Comparison of ENCODE assay signal across 10 cellular contexts in genomic region chr10:70354566-70355233, GRCh38. TPM values are rescaled to one million over a fixed set of nuclear protein-coding genes. Genes with fewer than 3 reads are reported as not detected.
DNase-seq lines count a peak whose midpoint lies in the region; ATAC-seq and TF ChIP-seq lines count a peak whose summit lies in the region.
"Had no signal": no experiment of that assay in that cellular context is flagged by ENCODE, and none has a peak within 500 bp of the region (broad histone marks: within the 10 kb centered on the region; RNA-seq: fewer than 3 reads in every experiment).

No MANE protein-coding gene starts in this region.

- peaks cover 28% of the 10 kb centered on the region for H3K4me1 Mint-ChIP-seq in activated T-cell treated with anti-CD3 and anti-CD28 coated beads, Interleukin-2, amount 50 U/mL, for 24 hours (ENCODE audit: low read depth)
- H3K4me1 Mint-ChIP-seq in activated T-cell treated with anti-CD3 and anti-CD28 coated beads, Interleukin-2, amount 50 U/mL, for 4 hours (ENCODE audit: low read depth), result peaks cover 17% of the 10 kb centered on the region

- H3K4me1 ChIP-seq in colonic mucosa, result no peaks in the 10 kb centered on the region
- peaks cover 13 to 46% (median 31%) of the 10 kb centered on the region in 4 donors for H3K4me1 ChIP-seq in upper lobe of left lung

- H3K4me3 ChIP-seq in colonic mucosa (no peak overlapping the region), upper lobe of left lung (peak overlapping the region in 1 of 4 donors; percentile 3)

- no peaks in the 10 kb centered on the region for H3K27me3 Mint-ChIP-seq in activated T-cell treated with anti-CD3 and anti-CD28 coated beads, Interleukin-2, amount 50 U/mL, for 24 hours
- H3K27me3 Mint-ChIP-seq in activated T-cell treated with anti-CD3 and anti-CD28 coated beads, Interleukin-2, amount 50 U/mL, for 4 hours (ENCODE audit: low read depth), result no peaks in the 10 kb centered on the region

- no peak for DNase-seq in activated T-cell treated with anti-CD3 and anti-CD28 coated beads, Interleukin-2, amount 50 U/mL, for 24 hours
- no peak for DNase-seq in activated T-cell treated with anti-CD3 and anti-CD28 coated beads, Interleukin-2, amount 50 U/mL, for 4 hours
- DNase-seq in colonic mucosa, result no peak
- no peak for DNase-seq in upper lobe of left lung
- DNase-seq in dermis blood vessel endothelial cell, result no peak
- no peak for DNase-seq in central memory CD4-positive, alpha-beta T cell
- no peak for DNase-seq in activated naive CD4-positive, alpha-beta T cell treated with anti-CD3 and anti-CD28 coated beads, Interleukin-2, amount 50 U/mL, for 72 hours (ENCODE audit: low spot score in 2 of 2)
- DNase-seq: activated CD4-positive, alpha-beta T cell treated with anti-CD3 and anti-CD28 coated beads for 4 hours; NCI-H446 had no signal

- no peak for ATAC-seq in activated T-cell treated with anti-CD3 and anti-CD28 coated beads, Interleukin-2, amount 50 U/mL, for 4 hours
- ATAC-seq in HG03135 (IDR thresholded peaks at IDR 0.05; ENCODE audit: unreplicated experiment) (peak; percentile 17), upper lobe of left lung (ENCODE audit: low FRiP score in 2 of 2) (no peak)
- ATAC-seq in activated naive CD4-positive, alpha-beta T cell treated with anti-CD3 and anti-CD28 coated beads, Interleukin-2, amount 50 U/mL, for 72 hours, result no peak

- H3K9me3 ChIP-seq in colonic mucosa (no peaks in the 10 kb centered on the region), upper lobe of left lung (no peaks in the 10 kb centered on the region)

- H3K27ac ChIP-seq in colonic mucosa (peak overlapping the region; percentile 50), upper lobe of left lung (peak overlapping the region; percentile 45 to 72 (median 68))

- no peaks in the 10 kb centered on the region for H3K9me3 Mint-ChIP-seq in activated T-cell treated with anti-CD3 and anti-CD28 coated beads, Interleukin-2, amount 50 U/mL, for 24 hours
- H3K9me3 Mint-ChIP-seq in activated T-cell treated with anti-CD3 and anti-CD28 coated beads, Interleukin-2, amount 50 U/mL, for 4 hours, result no peaks in the 10 kb centered on the region
- H3K9me3 Mint-ChIP-seq in activated naive CD4-positive, alpha-beta T cell treated with anti-CD3 and anti-CD28 coated beads, Interleukin-2, amount 50 U/mL, for 72 hours, result no peaks in the 10 kb centered on the region

- H3K36me3 Mint-ChIP-seq in activated T-cell treated with anti-CD3 and anti-CD28 coated beads, Interleukin-2, amount 50 U/mL, for 24 hours (ENCODE audit: low read depth), result no peaks in the 10 kb centered on the region
- no peaks in the 10 kb centered on the region for H3K36me3 Mint-ChIP-seq in activated T-cell treated with anti-CD3 and anti-CD28 coated beads, Interleukin-2, amount 50 U/mL, for 4 hours (ENCODE audit: insufficient read depth)
- no peaks in the 10 kb centered on the region for H3K36me3 Mint-ChIP-seq in activated naive CD4-positive, alpha-beta T cell treated with anti-CD3 and anti-CD28 coated beads, Interleukin-2, amount 50 U/mL, for 72 hours

- TF ChIP-seq EP300 in upper lobe of left lung (IDR thresholded peaks at IDR 0.05), result no peak

- H3K27ac Mint-ChIP-seq in activated T-cell treated with anti-CD3 and anti-CD28 coated beads, Interleukin-2, amount 50 U/mL, for 24 hours, result peak overlapping the region; percentile 85
- H3K27ac Mint-ChIP-seq in activated naive CD4-positive, alpha-beta T cell treated with anti-CD3 and anti-CD28 coated beads, Interleukin-2, amount 50 U/mL, for 72 hours, result peak overlapping the region in 1 of 2 donors; percentile 73

- no peak overlapping the region for H3K4me3 Mint-ChIP-seq in activated T-cell treated with anti-CD3 and anti-CD28 coated beads, Interleukin-2, amount 50 U/mL, for 24 hours
- no peak overlapping the region for H3K4me3 Mint-ChIP-seq in activated T-cell treated with anti-CD3 and anti-CD28 coated beads, Interleukin-2, amount 50 U/mL, for 4 hours

- no peak for TF ChIP-seq POLR2A in upper lobe of left lung (IDR thresholded peaks at IDR 0.05)

- 65 to 73% methylated on average over 8 of the region's 8 CpGs for WGBS in upper lobe of left lung, 2 donors

- peak overlapping the region in 1 of 2 donors; percentile 31 for H3K9ac ChIP-seq in colonic mucosa (ENCODE audit: low read depth in 2 of 2, low read length in 2 of 2)

- no peaks in the 10 kb centered on the region for H3K36me3 ChIP-seq in colonic mucosa
- no peaks in the 10 kb centered on the region for H3K36me3 ChIP-seq in upper lobe of left lung

- intact Hi-C loops in colonic mucosa (cut with DNase I), result loop anchor here (10.0 kb wide), 1 partner anchor 80 kb away; no protein-coding TSS in a partner anchor

- no peak for TF ChIP-seq CTCF in colonic mucosa (IDR thresholded peaks at IDR 0.05)
- no peak for TF ChIP-seq CTCF in upper lobe of left lung (IDR thresholded peaks at IDR 0.05)

- H3K27me3 ChIP-seq in colonic mucosa (no peaks in the 10 kb centered on the region), upper lobe of left lung (no peaks in the 10 kb centered on the region)

RNA-seq across cellular contexts. Expression of gene LRRC20, which starts 27.7 kb away (rescaled TPM):
- total RNA-seq in activated T-cell treated with anti-CD3 and anti-CD28 coated beads, Interleukin-2, amount 50 U/mL, for 4 hours, result 10 to 100 TPM in 1 of 3 donors, 1 to 10 TPM in 2; 5.3 to 11.3 (median 7.6) TPM
- total RNA-seq in colonic mucosa (1 to 10 TPM; 5.0 to 9.8 TPM), upper lobe of left lung (10 to 100 TPM in 3 of 6 donors, 1 to 10 TPM in 3; 7.9 to 17.0 (median 10.7) TPM), dermis blood vessel endothelial cell (9.0 and 15.0 TPM in 2 replicates)
- 10 to 100 TPM; 10.5 to 12.9 TPM for total RNA-seq in activated naive CD4-positive, alpha-beta T cell treated with anti-CD3 and anti-CD28 coated beads, Interleukin-2, amount 50 U/mL, for 72 hours

RNA-seq across cellular contexts. Expression of gene EIF4EBP2, which starts 49.2 kb away (rescaled TPM):
- 10 to 100 TPM; 28.0 to 29.4 (median 28.3) TPM for total RNA-seq in activated T-cell treated with anti-CD3 and anti-CD28 coated beads, Interleukin-2, amount 50 U/mL, for 4 hours
- total RNA-seq in colonic mucosa, result 10 to 100 TPM; 77.1 to 77.7 TPM
- total RNA-seq in upper lobe of left lung, result 10 to 100 TPM; 36.3 to 85.1 (median 58.9) TPM
- 28.2 and 49.7 TPM in 2 replicates for total RNA-seq in dermis blood vessel endothelial cell
- total RNA-seq in activated naive CD4-positive, alpha-beta T cell treated with anti-CD3 and anti-CD28 coated beads, Interleukin-2, amount 50 U/mL, for 72 hours, result 10 to 100 TPM in 1 of 2 donors, 1 to 10 TPM in 1; 9.2 to 24.3 TPM
